Comparison of ENCODE assay signal across 1 cellular context in genomic region chr16:30067584-30067916, GRCh38.
TF ChIP-seq lines count a peak whose summit lies in the region.

No MANE protein-coding gene starts in this region.

TF ChIP-seq in HepG2, 621 proteins besides CTCF, POLR2A, EP300 and RAD21 (continued from another document):
- TF ChIP-seq ZBTB40 (IDR thresholded peaks at IDR 0.05) (no peak), ZBTB40 (CRISPR knock-in tag; IDR thresholded peaks at IDR 0.05) (no peak), ZSCAN31 (CRISPR knock-in tag; IDR thresholded peaks at IDR 0.05; ENCODE audit: low read depth) (no peak), PRMT3 (CRISPR knock-in tag; IDR thresholded peaks at IDR 0.05; ENCODE audit: borderline replicate concordance, low read depth) (no peak), ZNF761 (CRISPR knock-in tag; conservative IDR thresholded peaks at IDR 0.05) (0 out of 2 replicates have a peak, but pooled peaks have one; percentile 19), POLR2G (IDR thresholded peaks at IDR 0.05; ENCODE audit: low read depth, low read length) (0 out of 2 replicates have a peak, but pooled peaks have one; percentile 26), ZNF615 (CRISPR knock-in tag; IDR thresholded peaks at IDR 0.05; ENCODE audit: borderline replicate concordance) (no peak), PAF1 (CRISPR knock-in tag; IDR thresholded peaks at IDR 0.05) (no peak; the same call in 1 of the 2 replicates), MEIS2 (CRISPR knock-in tag; IDR thresholded peaks at IDR 0.05) (no peak), ZNF251 (CRISPR knock-in tag; IDR thresholded peaks at IDR 0.05) (no peak), ZNF781 (CRISPR knock-in tag; IDR thresholded peaks at IDR 0.05; ENCODE audit: borderline replicate concordance, not compliant biosample characterization) (no peak), ZNF746 (CRISPR knock-in tag; IDR thresholded peaks at IDR 0.05) (no peak), MLXIP (CRISPR knock-in tag; IDR thresholded peaks at IDR 0.05; ENCODE audit: borderline replicate concordance) (no peak), HNRNPL (IDR thresholded peaks at IDR 0.05; ENCODE audit: low read depth, low read length) (0 out of 2 replicates have a peak, but pooled peaks have one; percentile 4), KAT8 (CRISPR knock-in tag; IDR thresholded peaks at IDR 0.05) (no peak), HDAC1 (CRISPR knock-in tag; IDR thresholded peaks at IDR 0.05) (no peak), GPN1 (CRISPR knock-in tag; IDR thresholded peaks at IDR 0.05; ENCODE audit: borderline replicate concordance) (no peak), ZNF354B (CRISPR knock-in tag; IDR thresholded peaks at IDR 0.05) (0 out of 2 replicates have a peak, but pooled peaks have one; percentile 62), SAFB2 (CRISPR knock-in tag; IDR thresholded peaks at IDR 0.05; ENCODE audit: borderline replicate concordance, low read depth) (0 out of 2 replicates have a peak, but pooled peaks have one; percentile 34), ZNF674 (CRISPR knock-in tag; IDR thresholded peaks at IDR 0.05; ENCODE audit: low read depth) (0 out of 2 replicates have a peak, but pooled peaks have one; percentile 4), FOXK2 (IDR thresholded peaks at IDR 0.05) (no peak), POLR2AphosphoS5 (IDR thresholded peaks at IDR 0.05; ENCODE audit: low read depth, low read length) (peak; percentile 13; the same call in 1 of the 2 replicates), KDM2A (CRISPR knock-in tag; IDR thresholded peaks at IDR 0.05; ENCODE audit: borderline replicate concordance, low read depth) (no peak), AGO2 (optimal IDR thresholded peaks at IDR 0.05; ENCODE audit: low read depth, low read length) (peak; percentile 2)
